ENCODE assay signal across 8 cellular contexts in genomic region chr3:42014443-42014945, GRCh38. TPM values are rescaled to one million over a fixed set of nuclear protein-coding genes. Genes with fewer than 3 reads are reported as not detected.
DNase-seq lines count a peak whose midpoint lies in the region; ATAC-seq lines count a peak whose summit lies in the region.

No MANE protein-coding gene starts in this region.

- peak overlapping the region; percentile 91 for H3K4me3 Mint-ChIP-seq in activated T-cell treated with anti-CD3 and anti-CD28 coated beads, Interleukin-2, amount 50 U/mL, for 24 hours

- H3K36me3 Mint-ChIP-seq in activated T-cell treated with anti-CD3 and anti-CD28 coated beads, Interleukin-2, amount 50 U/mL, for 24 hours (ENCODE audit: low read depth), result peaks cover 18% of the 10 kb centered on the region

- ATAC-seq in GM21515 (IDR thresholded peaks at IDR 0.05; ENCODE audit: unreplicated experiment), result no peak

- peaks cover 60% of the 10 kb centered on the region for H3K4me1 Mint-ChIP-seq in activated T-cell treated with anti-CD3 and anti-CD28 coated beads, Interleukin-2, amount 50 U/mL, for 24 hours (ENCODE audit: low read depth)

- H3K9me3 Mint-ChIP-seq in activated T-cell treated with anti-CD3 and anti-CD28 coated beads, Interleukin-2, amount 50 U/mL, for 24 hours, result no peaks in the 10 kb centered on the region

- DNase-seq in activated T-cell treated with anti-CD3 and anti-CD28 coated beads, Interleukin-2, amount 50 U/mL, for 24 hours, result no peak
- no peak for DNase-seq in activated T-cell treated with anti-CD3 and anti-CD28 coated beads, Interleukin-2, amount 50 U/mL, for 1 hour
- DNase-seq in OCI-M1 (lab: John Stamatoyannopoulos, UW) (peak; percentile 68), dermis blood vessel endothelial cell (peak; percentile 56), midbrain (lab: John Stamatoyannopoulos, UW) (peak; percentile 9), DMS153 (lab: John Stamatoyannopoulos, UW) (no peak), SW 1271 (lab: John Stamatoyannopoulos, UW) (no peak)

- no peaks in the 10 kb centered on the region for H3K27me3 Mint-ChIP-seq in activated T-cell treated with anti-CD3 and anti-CD28 coated beads, Interleukin-2, amount 50 U/mL, for 24 hours

- peak overlapping the region; percentile 88 for H3K27ac Mint-ChIP-seq in activated T-cell treated with anti-CD3 and anti-CD28 coated beads, Interleukin-2, amount 50 U/mL, for 24 hours

RNA-seq across cellular contexts. Expression of gene ULK4, which starts 52.6 kb away (rescaled TPM):
- 6.3 and 25.2 TPM in 2 replicates for total RNA-seq in dermis blood vessel endothelial cell

Comparison
In these comparisons a context has a peak if more than half of its experiments do, and no peak if none do; other contexts are left out.
1. DNase-seq: peak in OCI-M1 (single experiment), dermis blood vessel endothelial cell (single experiment) and midbrain (single experiment); none in activated T-cell treated with anti-CD3 and anti-CD28 coated beads, Interleukin-2, amount 50 U/mL, for 24 hours (single experiment), activated T-cell treated with anti-CD3 and anti-CD28 coated beads, Interleukin-2, amount 50 U/mL, for 1 hour (single experiment), DMS153 (single experiment) and SW 1271 (0 of 2).